ENCODE assay signal across 1 cellular context in genomic region chr5:32585446-32586250, GRCh38.
TF ChIP-seq lines count a peak whose summit lies in the region.

SUB1 (plus strand) TSS chr5:32585557; CDS start chr5:32588513, 2,956 bp downstream.

TF ChIP-seq in GM12878, 131 proteins besides CTCF, POLR2A, EP300 and RAD21 (continued from another document and continues in another):
- no peak for TF ChIP-seq BCL3 (IDR thresholded peaks at IDR 0.05; ENCODE audit: borderline replicate concordance, insufficient read depth, low read depth, low read length, poor library complexity, severe bottlenecking)
- TF ChIP-seq FOS (IDR thresholded peaks at IDR 0.05; ENCODE audit: borderline replicate concordance, extremely low read depth, insufficient read length), result no peak
- peak; percentile 54 for TF ChIP-seq E4F1 (IDR thresholded peaks at IDR 0.05; ENCODE audit: borderline replicate concordance, partially characterized antibody)
- TF ChIP-seq ZNF274 (IDR thresholded peaks at IDR 0.05; ENCODE audit: insufficient read depth, insufficient read length), result no peak
- peak; percentile 98 for TF ChIP-seq ELK1 (IDR thresholded peaks at IDR 0.05; ENCODE audit: low read depth, low read length)
- TF ChIP-seq HDGF (IDR thresholded peaks at IDR 0.05), result no peak; the same call in 1 of the 2 replicates
- TF ChIP-seq NFXL1 (IDR thresholded peaks at IDR 0.05; ENCODE audit: borderline replicate concordance), result no peak
- no peak for TF ChIP-seq WRNIP1 (IDR thresholded peaks at IDR 0.05; ENCODE audit: borderline replicate concordance, low read depth, low read length)
- no peak for TF ChIP-seq ZNF207 (IDR thresholded peaks at IDR 0.05; ENCODE audit: borderline replicate concordance)
- no peak for TF ChIP-seq SRF (IDR thresholded peaks at IDR 0.05; ENCODE audit: low read depth in 2 of 2, low read length in 2 of 2)
- peak; percentile 65 for TF ChIP-seq PML (IDR thresholded peaks at IDR 0.05; ENCODE audit: low read length)
- TF ChIP-seq ASH2L (IDR thresholded peaks at IDR 0.05; ENCODE audit: borderline replicate concordance, low read depth), result 0 out of 2 replicates have a peak, but pooled peaks have one; percentile 68
- no peak for TF ChIP-seq NFIC (IDR thresholded peaks at IDR 0.05; ENCODE audit: low read depth, low read length)
- TF ChIP-seq ZBED1 (IDR thresholded peaks at IDR 0.05; ENCODE audit: borderline replicate concordance), result 0 out of 2 replicates have a peak, but pooled peaks have one; percentile 48
- TF ChIP-seq RELB (IDR thresholded peaks at IDR 0.05; ENCODE audit: low read depth), result peak; percentile 75
- TF ChIP-seq NR2C2 (IDR thresholded peaks at IDR 0.05; ENCODE audit: borderline replicate concordance, control insufficient read depth, insufficient read length, low read depth), result no peak
- TF ChIP-seq EGR1 (IDR thresholded peaks at IDR 0.05; ENCODE audit: borderline replicate concordance in 1 of 2, low read depth in 2 of 2, low read length in 2 of 2), result peak in 1 of 2 experiments; percentile 76; a peak in 1 of 3 replicates
- TF ChIP-seq NKRF (conservative IDR thresholded peaks at IDR 0.05), result 0 out of 2 replicates have a peak, but pooled peaks have one; percentile 66
- no peak for TF ChIP-seq CUX1 (IDR thresholded peaks at IDR 0.05; ENCODE audit: insufficient replicate concordance, low read depth, low read length)
- TF ChIP-seq TBL1XR1 (IDR thresholded peaks at IDR 0.05; ENCODE audit: low read depth, low read length), result peak; percentile 86; the same call in 1 of the 2 replicates
- 0 out of 2 replicates have a peak, but pooled peaks have one; percentile 28 for TF ChIP-seq SIN3A (IDR thresholded peaks at IDR 0.05; ENCODE audit: low read depth, low read length)
- no peak for TF ChIP-seq BMI1 (IDR thresholded peaks at IDR 0.05; ENCODE audit: borderline replicate concordance)
- no peak for TF ChIP-seq PAX8 (IDR thresholded peaks at IDR 0.05)
- peak; percentile 76 for TF ChIP-seq RELA (IDR thresholded peaks at IDR 0.05; ENCODE audit: borderline replicate concordance, partially characterized antibody)
- peak; percentile 45; the same call in 1 of the 2 replicates for TF ChIP-seq PKNOX1 (IDR thresholded peaks at IDR 0.05)
- no peak for TF ChIP-seq SIX5 (IDR thresholded peaks at IDR 0.05; ENCODE audit: low read depth, low read length, severe bottlenecking)
- TF ChIP-seq MEF2B (IDR thresholded peaks at IDR 0.05; ENCODE audit: partially characterized antibody, poor library complexity, severe bottlenecking), result peak; percentile 71
- 0 out of 2 replicates have a peak, but pooled peaks have one; percentile 40 for TF ChIP-seq E2F4 (IDR thresholded peaks at IDR 0.05; ENCODE audit: low read depth, low read length)
- peak; percentile 92 for TF ChIP-seq ZBTB4 (CRISPR knock-in tag; IDR thresholded peaks at IDR 0.05)
- TF ChIP-seq RB1 (IDR thresholded peaks at IDR 0.05; ENCODE audit: borderline replicate concordance), result no peak
- 0 out of 2 replicates have a peak, but pooled peaks have one; percentile 37 for TF ChIP-seq HSF1 (IDR thresholded peaks at IDR 0.05; ENCODE audit: low read depth, low read length)
